19 cellular contexts compared by ENCODE assay signal in the genomic region with DNA sequence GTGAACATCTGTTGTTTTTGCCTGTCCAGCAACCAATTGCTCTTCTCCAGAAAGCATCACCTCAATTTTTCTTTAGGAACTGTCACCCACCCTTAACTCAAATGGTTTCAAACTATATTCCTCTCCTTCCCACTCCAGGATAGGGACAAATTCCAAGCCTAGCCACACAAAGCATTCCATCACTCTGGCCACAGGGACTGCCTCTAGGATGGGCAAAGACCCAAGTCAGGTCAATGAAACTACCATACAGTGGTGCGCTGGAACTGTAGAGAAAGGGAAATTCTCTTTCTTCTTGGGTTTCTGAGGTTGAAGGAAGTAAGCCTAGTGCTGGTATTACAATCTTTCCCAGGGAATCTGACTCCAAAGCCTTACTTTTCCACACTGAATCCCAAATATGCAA. TPM values are rescaled to one million over a fixed set of nuclear protein-coding genes. Genes with fewer than 3 reads are reported as not detected.
A peak's percentile ranks its signal among the peaks of the same experiment; 100 is the strongest.
DNase-seq lines count a peak whose midpoint lies in the region; ATAC-seq, FAIRE-seq and TF ChIP-seq lines count a peak whose summit lies in the region.
"Had no signal": no experiment of that assay in that cellular context is flagged by ENCODE, and none has a peak within 500 bp of the region (broad histone marks: within the 10 kb centered on the region; RNA-seq: fewer than 3 reads in every experiment).

No MANE protein-coding gene starts in this region.

- H3K4me1 ChIP-seq in H9 (ENCODE audit: insufficient read depth, low read length) = no peaks in the 10 kb centered on the region
- peaks cover 21% of the 10 kb centered on the region for H3K4me1 ChIP-seq in Loucy (ENCODE audit: insufficient read depth, low read length, poor library complexity, severe bottlenecking)

- no CpG with 5 or more reads among the region's 1 CpG for WGBS in H9 (ENCODE audit: extremely low coverage, insufficient read length, low lambda C conversion rate)

- H3K23me2 ChIP-seq in H9 (ENCODE audit: insufficient read length, low read depth, low read length, poor library complexity, severe bottlenecking) = peaks cover 5% of the 10 kb centered on the region

- no peak overlapping the region for H3K14ac ChIP-seq in H9 (ENCODE audit: insufficient read depth, low read length)

- H3K27me3 ChIP-seq in H9 (ENCODE audit: insufficient read depth, low read length) (no peaks in the 10 kb centered on the region), Loucy (ENCODE audit: insufficient read depth, low read length, poor library complexity, severe bottlenecking) (no peaks in the 10 kb centered on the region)
- H3K27me3 ChIP-seq: BE2C had no signal

- H3K4me2 ChIP-seq in H9 (ENCODE audit: insufficient read depth, insufficient read length, low read length) = no peak overlapping the region
- peak overlapping the region; percentile 2 for H3K4me2 ChIP-seq in Loucy (ENCODE audit: low read depth, low read length, poor library complexity, severe bottlenecking)
- H3K4me2 ChIP-seq: KMS-11 had no signal

- H3K9me3 Mint-ChIP-seq in H9 (no peaks in the 10 kb centered on the region; a peak in 2 of 5 replicates), nephron progenitor cell (peaks cover under 1% of the 10 kb centered on the region)
- H3K9me3 Mint-ChIP-seq: CD4-positive, CD25-positive, alpha-beta regulatory T cell had no signal

- no peak overlapping the region for H3K27ac ChIP-seq in H9 (ENCODE audit: insufficient read length, low read depth, low read length)
- H3K27ac ChIP-seq: KMS-11 had no signal

- H3K23ac ChIP-seq in H9 (ENCODE audit: insufficient read length, low read depth, low read length) = no peak overlapping the region

- H4K20me1 ChIP-seq in H9 (ENCODE audit: control insufficient read depth, insufficient read depth, insufficient read length) = no peaks in the 10 kb centered on the region
- H4K20me1 ChIP-seq in Loucy (ENCODE audit: insufficient read depth, low read length, poor library complexity, severe bottlenecking) = no peaks in the 10 kb centered on the region

- H3K9me3 ChIP-seq in H9 (ENCODE audit: control insufficient read depth, low read depth, low read length) (no peaks in the 10 kb centered on the region), Loucy (ENCODE audit: insufficient read depth, low read depth, low read length) (no peaks in the 10 kb centered on the region)

- H2AFZ ChIP-seq in H9 (ENCODE audit: low read length) (no peak overlapping the region), Loucy (ENCODE audit: low read length) (no peak overlapping the region)

- no peak overlapping the region for H4K91ac ChIP-seq in H9 (ENCODE audit: insufficient read length, low read depth, low read length)

- no peak for ATAC-seq in HG02678 (IDR thresholded peaks at IDR 0.05; ENCODE audit: unreplicated experiment)
- ATAC-seq: HCT116 had no signal

- H2BK12ac ChIP-seq in H9 (ENCODE audit: insufficient read length, low read depth, low read length) = no peak overlapping the region

- no peak overlapping the region for H2BK20ac ChIP-seq in H9 (ENCODE audit: low read depth, low read length, poor library complexity, severe bottlenecking)

- no peak overlapping the region for H2BK5ac ChIP-seq in H9 (ENCODE audit: insufficient read length, low read length)

- intact Hi-C loops in cardiac septum (cut with DNase I) = loop anchor here (10.0 kb wide), 1 partner anchor 213 kb away; no protein-coding TSS in a partner anchor

- H3K27ac Mint-ChIP-seq in H9 (peak overlapping the region in 2 of 3 experiments; percentile 17 to 45; a peak in 2 of 7 replicates), nephron progenitor cell (peak overlapping the region; percentile 58)
- H3K27ac Mint-ChIP-seq: CD4-positive, CD25-positive, alpha-beta regulatory T cell had no signal

- H3K27me3 Mint-ChIP-seq in H9 (ENCODE audit: low read depth) (no peaks in the 10 kb centered on the region), nephron progenitor cell (ENCODE audit: low read depth, poor library complexity) (no peaks in the 10 kb centered on the region)
- H3K27me3 Mint-ChIP-seq: CD4-positive, CD25-positive, alpha-beta regulatory T cell had no signal

- H3K79me2 ChIP-seq in H9 (ENCODE audit: insufficient read depth, low read length) (peaks cover 2% of the 10 kb centered on the region; the same call in 1 of the 2 replicates), Loucy (ENCODE audit: insufficient read depth, low read length) (peaks cover 33% of the 10 kb centered on the region)

- H3K9me2 ChIP-seq in Loucy (replicated peaks; ENCODE audit: low read depth, low read length) = no peaks in the 10 kb centered on the region

- H3K4me3 ChIP-seq in Loucy (ENCODE audit: low read length, poor library complexity, severe bottlenecking) = no peak overlapping the region

- peaks cover 4 to 5% of the 10 kb centered on the region in 2 experiments for H3K4me1 Mint-ChIP-seq in H9
- peaks cover 9% of the 10 kb centered on the region for H3K4me1 Mint-ChIP-seq in nephron progenitor cell

- H3K9ac ChIP-seq in H9 (ENCODE audit: extremely low read depth, insufficient read length, low read length) (no peak overlapping the region), Loucy (ENCODE audit: low read depth, low read length, poor library complexity, severe bottlenecking) (no peak overlapping the region)
- H3K9ac ChIP-seq: KMS-11 had no signal

- TF ChIP-seq CTCF in H9 (conservative IDR thresholded peaks at IDR 0.05) = no peak
- TF ChIP-seq CTCF in Loucy (conservative IDR thresholded peaks at IDR 0.05; ENCODE audit: low read length) = no peak
- no peak for TF ChIP-seq CTCF in nephron progenitor cell (IDR thresholded peaks at IDR 0.05)

- H2BK120ac ChIP-seq in H9 (ENCODE audit: low read depth, low read length, poor library complexity, severe bottlenecking) = no peak overlapping the region

- no peak overlapping the region for H3T11ph ChIP-seq in H9 (ENCODE audit: low read length)

- H2BK15ac ChIP-seq in H9 (ENCODE audit: low read depth, low read length) = no peak overlapping the region

- no peak overlapping the region for H4K8ac ChIP-seq in H9 (replicated peaks; ENCODE audit: insufficient read length, low read depth, low read length)

- DNase-seq in H9 (no peak), astrocyte of the hippocampus (ENCODE audit: low read depth, low spot score) (peak; percentile 87), nephron progenitor cell (no peak), cardiac septum (ENCODE audit: low spot score) (no peak), HTR-8/SVneo (ENCODE audit: insufficient read length, low spot score) (no peak)
- no peak for DNase-seq in stimulated activated naive CD4-positive, alpha-beta T cell (lab: John Stamatoyannopoulos, UW)
- DNase-seq: ACHN; BE2C; C1 segment of cervical spinal cord; CD4-positive, CD25-positive, alpha-beta regulatory T cell; DMS153; DMS79; GF-D8 had no signal

- peaks cover 8% of the 10 kb centered on the region for H3K79me1 ChIP-seq in H9 (ENCODE audit: insufficient read depth, low read depth, low read length, poor library complexity, severe bottlenecking)

- FAIRE-seq in HTR-8/SVneo (lab: Jason Lieb, UNC) = no peak
- FAIRE-seq: A204.1, GM19239 had no signal

- no peaks in the 10 kb centered on the region for H3K36me3 ChIP-seq in Loucy (ENCODE audit: insufficient read depth, low read length)
- H3K36me3 ChIP-seq: BE2C had no signal

- no peak overlapping the region for H3K4me3 Mint-ChIP-seq in H9
- H3K4me3 Mint-ChIP-seq in nephron progenitor cell = no peak overlapping the region

- H3K18ac ChIP-seq in H9 (ENCODE audit: insufficient read length, low read depth, low read length) = no peak overlapping the region

- H4K5ac ChIP-seq in H9 (ENCODE audit: insufficient read length, low read depth, low read length) = no peak overlapping the region

- H3K4ac ChIP-seq in H9 (ENCODE audit: low read depth, low read length) = no peak overlapping the region

- no peak overlapping the region for H3K56ac ChIP-seq in H9 (ENCODE audit: insufficient read length, low read depth, low read length)

- H3K36me3 Mint-ChIP-seq in H9 (ENCODE audit: insufficient read depth in 1 of 3, low read depth in 3 of 3) = peaks cover 0 to 4% (median 2%) of the 10 kb centered on the region in 3 experiments; a peak in 3 of 7 replicates
- peaks cover 15% of the 10 kb centered on the region for H3K36me3 Mint-ChIP-seq in nephron progenitor cell (ENCODE audit: low read depth)

- H3F3A ChIP-seq in Loucy (ENCODE audit: low read depth) = no peaks in the 10 kb centered on the region

- H2AK5ac ChIP-seq in H9 (ENCODE audit: insufficient read length, low read length) = no peak overlapping the region

RNA-seq across cellular contexts. Expression of a gene that starts 3.6 kb away (rescaled TPM):
- 28.7 and 33.2 TPM in 2 replicates for total RNA-seq in H9 (2021)
- 43.2 TPM for total RNA-seq in cardiac septum
